In the genomic region with DNA sequence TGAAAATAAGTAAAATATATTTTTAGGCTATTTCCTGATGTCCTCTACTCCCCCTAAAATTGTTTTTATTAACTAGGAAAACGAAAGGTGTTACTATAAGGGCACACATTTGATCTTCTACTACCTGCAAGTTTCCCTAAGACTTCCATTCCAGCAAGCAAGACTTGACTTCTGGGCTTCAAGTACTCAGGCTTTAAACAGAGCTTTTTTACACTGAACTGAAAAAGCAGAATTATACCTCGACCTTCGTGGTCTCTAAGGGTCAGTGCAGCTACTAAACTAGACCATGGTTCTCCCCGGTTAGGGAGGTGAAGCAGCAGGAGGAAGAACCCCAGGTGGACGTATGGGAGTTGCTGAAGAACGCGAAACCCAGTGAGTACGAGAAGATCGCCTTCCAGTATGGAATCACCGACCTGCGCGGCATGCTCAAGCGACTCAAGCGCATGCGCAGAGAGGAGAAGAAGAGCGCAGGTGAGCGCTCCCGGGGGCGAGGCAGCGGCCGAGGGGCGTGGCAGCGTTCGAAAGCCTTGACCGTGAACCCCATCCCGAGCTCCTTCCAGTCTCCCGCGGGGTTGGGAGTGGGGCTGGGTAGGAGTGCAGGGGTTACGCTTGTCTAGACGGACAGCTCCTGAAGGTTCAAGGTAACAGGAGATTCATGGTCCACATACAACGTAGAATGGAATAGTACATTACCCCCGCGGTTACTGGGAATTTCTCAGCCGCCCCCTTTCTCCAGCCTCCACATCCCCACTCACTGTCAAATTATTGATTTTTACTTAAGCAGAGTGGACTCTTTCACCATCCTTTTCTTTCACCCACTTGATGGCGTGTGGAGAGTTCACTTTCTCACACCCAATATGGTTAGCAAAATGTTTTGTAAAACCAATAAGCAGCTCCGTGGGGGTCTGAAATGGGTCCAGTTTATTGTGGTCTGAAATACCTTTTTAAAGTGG, we compare ENCODE assay signal across 1 cellular context.
A peak's percentile ranks its signal among the peaks of the same experiment; 100 is the strongest.
TF ChIP-seq lines count a peak whose summit lies in the region.

No MANE protein-coding gene starts in this region.

TF ChIP-seq in K562, 482 proteins besides CTCF, POLR2A, EP300 and RAD21 (continued from another document):
- TF ChIP-seq L3MBTL2 (IDR thresholded peaks at IDR 0.05) = peak; percentile 40
- TF ChIP-seq, protein P1, sequence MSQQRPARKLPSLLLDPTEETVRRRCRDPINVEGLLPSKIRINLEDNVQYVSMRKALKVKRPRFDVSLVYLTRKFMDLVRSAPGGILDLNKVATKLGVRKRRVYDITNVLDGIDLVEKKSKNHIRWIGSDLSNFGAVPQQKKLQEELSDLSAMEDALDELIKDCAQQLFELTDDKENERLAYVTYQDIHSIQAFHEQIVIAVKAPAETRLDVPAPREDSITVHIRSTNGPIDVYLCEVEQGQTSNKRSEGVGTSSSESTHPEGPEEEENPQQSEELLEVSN (IDR thresholded peaks at IDR 0.05; ENCODE audit: borderline replicate concordance in 1 of 2, extremely low read depth in 1 of 2, insufficient read depth in 1 of 2, insufficient read length in 1 of 2, low read depth in 1 of 2, low read length in 1 of 2, poor library complexity in 1 of 2, severe bottlenecking in 1 of 2) = peak in 1 of 2 experiments; percentile 47
- peak; percentile 91 to 92 for TF ChIP-seq NRF1 (conservative IDR thresholded peaks at IDR 0.05 in 1 of 2, IDR thresholded peaks at IDR 0.05 in 1 of 2)
- peak; percentile 61; the same call in 1 of the 2 replicates for TF ChIP-seq RNF2 (IDR thresholded peaks at IDR 0.05)
- TF ChIP-seq VEZF1 (CRISPR knock-in tag; IDR thresholded peaks at IDR 0.05) = no peak
- TF ChIP-seq ZFP36 (IDR thresholded peaks at IDR 0.05; ENCODE audit: low read depth, low read length, partially characterized antibody) = peak; percentile 4
